In genomic region chr12:105839629-105840127, GRCh38 we compare ENCODE assay signal across 2 cellular contexts.
TF ChIP-seq lines count a peak whose summit lies in the region.

No MANE protein-coding gene starts in this region.

TF ChIP-seq in SK-N-SH, 30 proteins besides CTCF, POLR2A, EP300 and RAD21 (continued from another document):
- TF ChIP-seq ZBTB33 (IDR thresholded peaks at IDR 0.05; ENCODE audit: borderline replicate concordance, low read depth) (no peak), IRF3 (IDR thresholded peaks at IDR 0.05; ENCODE audit: low read depth, low read length) (no peak), NFIC (IDR thresholded peaks at IDR 0.05; ENCODE audit: borderline replicate concordance) (no peak), MEF2A (IDR thresholded peaks at IDR 0.05; ENCODE audit: borderline replicate concordance, low read depth) (no peak), TCF12 (IDR thresholded peaks at IDR 0.05) (no peak), USF1 (IDR thresholded peaks at IDR 0.05; ENCODE audit: borderline replicate concordance, low read depth) (no peak), TEAD4 (IDR thresholded peaks at IDR 0.05; ENCODE audit: borderline replicate concordance, insufficient read depth) (no peak), USF2 (IDR thresholded peaks at IDR 0.05; ENCODE audit: borderline replicate concordance, low read depth, low read length) (no peak), SMC3 (IDR thresholded peaks at IDR 0.05; ENCODE audit: low read depth, low read length) (no peak)

TF ChIP-seq in K562, 482 proteins besides CTCF, POLR2A, EP300 and RAD21 (continued from another document):
- peak; percentile 45 for TF ChIP-seq C11orf30 (IDR thresholded peaks at IDR 0.05; ENCODE audit: low read depth)
